ENCODE assay signal across 8 cellular contexts in genomic region chr1:156488566-156489165, GRCh38. TPM values are rescaled to one million over a fixed set of nuclear protein-coding genes. Genes with fewer than 3 reads are reported as not detected.
DNase-seq lines count a peak whose midpoint lies in the region; ATAC-seq and TF ChIP-seq lines count a peak whose summit lies in the region.

No MANE protein-coding gene starts in this region.

- H3K4me1 ChIP-seq in mammary epithelial cell (ENCODE audit: insufficient read depth, low read length) (peaks cover 24% of the 10 kb centered on the region), neural progenitor cell (peaks cover 42% of the 10 kb centered on the region)

- DNase-seq in MCF 10A (ENCODE audit: unreplicated experiment) (no peak), mammary epithelial cell (no peak), neural progenitor cell (ENCODE audit: low spot score) (no peak), nucleus accumbens (lab: John Stamatoyannopoulos, UW) (no peak), left lobe of liver (ENCODE audit: low spot score) (no peak), erythroblast (lab: John Stamatoyannopoulos, UW) (no peak)
- peak; percentile 65 to 69 for DNase-seq in activated T-cell treated with anti-CD3 and anti-CD28 coated beads, Interleukin-2, amount 50 U/mL, for 48 hours

- CTCF ChIA-PET in MCF 10A (lab: Yijun Ruan, JAX) = interaction anchor here (0.5 to 2.2 kb wide), 5 partner anchors 14 to 172 kb away, joined by 3 to 8 read pairs (median 4); no protein-coding TSS in a partner anchor
- CTCF ChIA-PET in mammary epithelial cell (lab: Charles Lee; ENCODE audit: low non-redundant PET) = interaction anchor here (0.7 kb wide), 1 partner anchor 24 kb away, joined by 3 read pairs; no protein-coding TSS in a partner anchor

- no peak for TF ChIP-seq POLR2A in erythroblast (IDR thresholded peaks at IDR 0.05; ENCODE audit: low read length)

- BruUV-seq in MCF 10A (replicated peaks; lab: Mats Ljungman, UMichigan) (no TSS peak), mammary epithelial cell (replicated peaks; lab: Mats Ljungman, UMichigan) (no TSS peak)

- intact Hi-C loops in MCF 10A (cut with micrococcal nuclease) = no loop called here
- intact Hi-C loops in mammary epithelial cell (cut with micrococcal nuclease) = no loop called here

- H3K9ac ChIP-seq in mammary epithelial cell (ENCODE audit: insufficient read depth, low read length) (no peak overlapping the region), neural progenitor cell (peak overlapping the region; percentile 4)

- H3K9me3 Mint-ChIP-seq in MCF 10A (ENCODE audit: unreplicated experiment) = peaks cover 7% of the 10 kb centered on the region
- no peaks in the 10 kb centered on the region for H3K9me3 Mint-ChIP-seq in neural progenitor cell

- peak overlapping the region; percentile 74 for H3K27ac Mint-ChIP-seq in MCF 10A (ENCODE audit: low read depth, unreplicated experiment)
- H3K27ac Mint-ChIP-seq in neural progenitor cell = no peak overlapping the region

- no peak for TF ChIP-seq CTCF in MCF 10A (IDR thresholded peaks at IDR 0.05; ENCODE audit: unreplicated experiment)
- no peak for TF ChIP-seq CTCF in mammary epithelial cell (conservative IDR thresholded peaks at IDR 0.05 in 1 of 2, IDR thresholded peaks at IDR 0.05 in 1 of 2; ENCODE audit: extremely low read depth in 1 of 2, insufficient read depth in 1 of 2, low read depth in 1 of 2, low read length in 2 of 2)
- TF ChIP-seq CTCF in neural progenitor cell (IDR thresholded peaks at IDR 0.05) = no peak

- in situ Hi-C loops in mammary epithelial cell (cut with MboI; ENCODE audit: low sequenced_read_pairs in 2 of 2) = no loop called here

- H3K4me2 ChIP-seq in mammary epithelial cell (ENCODE audit: insufficient read depth, low read depth, low read length) (no peak overlapping the region), neural progenitor cell (peak overlapping the region; percentile 68)

- H3K4me1 Mint-ChIP-seq in MCF 10A (ENCODE audit: insufficient read depth, unreplicated experiment) = peaks cover 72% of the 10 kb centered on the region
- H3K4me1 Mint-ChIP-seq in neural progenitor cell = peaks cover 66% of the 10 kb centered on the region

- H3F3A ChIP-seq in neural progenitor cell (ENCODE audit: low read depth) = peaks cover 16% of the 10 kb centered on the region

- no peaks in the 10 kb centered on the region for H3K27me3 Mint-ChIP-seq in MCF 10A (ENCODE audit: insufficient read depth, unreplicated experiment)
- H3K27me3 Mint-ChIP-seq in neural progenitor cell (ENCODE audit: insufficient read depth, low read depth) = no peaks in the 10 kb centered on the region

- POLR2A ChIA-PET in MCF 10A (lab: Yijun Ruan, JAX) = interaction anchor here (0.6 to 4.7 kb wide), 3 partner anchors 12 to 31 kb away, joined by 3 to 45 read pairs (median 4); partner anchors contain the start of gene MEF2D

- H3K27me3 ChIP-seq in mammary epithelial cell (ENCODE audit: insufficient read depth, low read length) = no peaks in the 10 kb centered on the region
- no peaks in the 10 kb centered on the region for H3K27me3 ChIP-seq in neural progenitor cell

- H3K4me3 ChIP-seq in mammary epithelial cell (replicated peaks in 1 of 3; ENCODE audit: insufficient read depth in 1 of 3, low read depth in 2 of 3, low read length in 3 of 3) (no peak overlapping the region), neural progenitor cell (no peak overlapping the region)

- H3K36me3 ChIP-seq in mammary epithelial cell (ENCODE audit: insufficient read depth, low read length) = no peaks in the 10 kb centered on the region
- H3K36me3 ChIP-seq in neural progenitor cell = no peaks in the 10 kb centered on the region

- ATAC-seq in HG02943 (IDR thresholded peaks at IDR 0.05; ENCODE audit: low read depth, unreplicated experiment) = peak; percentile 45
- ATAC-seq in left lobe of liver = no peak

- WGBS in mammary epithelial cell (ENCODE audit: low coverage, missing lambda C conversion rate) = 64% methylated on average over 4 of the region's 5 CpGs

- H3K9me3 ChIP-seq in mammary epithelial cell (replicated peaks; ENCODE audit: insufficient read depth, low read length) = no peaks in the 10 kb centered on the region
- no peaks in the 10 kb centered on the region for H3K9me3 ChIP-seq in neural progenitor cell (ENCODE audit: low read depth)

- dilution Hi-C loops in mammary epithelial cell (cut with HindIII; ENCODE audit: low sequenced_read_pairs) = no loop called here

- peaks cover 6% of the 10 kb centered on the region for H4K20me1 ChIP-seq in mammary epithelial cell (ENCODE audit: insufficient read depth, low read length)
- peaks cover 76% of the 10 kb centered on the region for H4K20me1 ChIP-seq in neural progenitor cell (ENCODE audit: low read depth)

- no peak overlapping the region for H2AFZ ChIP-seq in mammary epithelial cell (ENCODE audit: low read depth, low read length)
- no peak overlapping the region for H2AFZ ChIP-seq in neural progenitor cell (replicated peaks)

- H3K36me3 Mint-ChIP-seq in MCF 10A (ENCODE audit: insufficient read depth, unreplicated experiment) (peaks cover 20% of the 10 kb centered on the region), neural progenitor cell (no peaks in the 10 kb centered on the region)

- H3K4me3 Mint-ChIP-seq in MCF 10A (ENCODE audit: unreplicated experiment) (no peak overlapping the region), neural progenitor cell (no peak overlapping the region)

- H3K27ac ChIP-seq in mammary epithelial cell (ENCODE audit: insufficient read depth, low read depth, low read length) (no peak overlapping the region), neural progenitor cell (no peak overlapping the region)

- H3K79me2 ChIP-seq in mammary epithelial cell (ENCODE audit: insufficient read depth, low read length) = peaks cover 96% of the 10 kb centered on the region
- peaks cover 12% of the 10 kb centered on the region for H3K79me2 ChIP-seq in neural progenitor cell (ENCODE audit: low read depth)

RNA-seq across cellular contexts. Expression of gene MEF2D, which starts 11.9 kb away (rescaled TPM):
- total RNA-seq in MCF 10A (2022) = 113 and 131 TPM in 2 replicates
- 10 to 100 TPM in 1 of 2 donors, 1 to 10 TPM in 1; 9.2 to 34.3 TPM for total RNA-seq in mammary epithelial cell
- polyA plus RNA-seq in mammary epithelial cell = 11.4 TPM
- polyA minus RNA-seq in mammary epithelial cell = 9.6 TPM
- total RNA-seq in neural progenitor cell (ENCODE audit: low replicate concordance) = 1.8 and 7.1 TPM in 2 replicates
- total RNA-seq in left lobe of liver = 17.5 TPM

Comparison
In these comparisons a context has a peak if more than half of its experiments do, and no peak if none do; other contexts are left out.
1. DNase-seq: peak in activated T-cell treated with anti-CD3 and anti-CD28 coated beads, Interleukin-2, amount 50 U/mL, for 48 hours (2 of 2); none in MCF 10A (single experiment), mammary epithelial cell (single experiment), neural progenitor cell (single experiment), nucleus accumbens (0 of 56), left lobe of liver (single experiment) and erythroblast (0 of 2).